1 cellular context compared by ENCODE assay signal in genomic region chr3:112770907-112771306, GRCh38.
TF ChIP-seq lines count a peak whose summit lies in the region.

No MANE protein-coding gene starts in this region.

TF ChIP-seq in H1, 55 proteins besides CTCF, POLR2A, EP300 and RAD21 (continued from another document):
- TF ChIP-seq MAX (IDR thresholded peaks at IDR 0.05), result no peak
- TF ChIP-seq ASH2L (IDR thresholded peaks at IDR 0.05; ENCODE audit: low read length), result no peak
- no peak for TF ChIP-seq CTBP2 (IDR thresholded peaks at IDR 0.05; ENCODE audit: borderline replicate concordance, insufficient read depth, insufficient read length, low read length)
- TF ChIP-seq, protein P1, sequence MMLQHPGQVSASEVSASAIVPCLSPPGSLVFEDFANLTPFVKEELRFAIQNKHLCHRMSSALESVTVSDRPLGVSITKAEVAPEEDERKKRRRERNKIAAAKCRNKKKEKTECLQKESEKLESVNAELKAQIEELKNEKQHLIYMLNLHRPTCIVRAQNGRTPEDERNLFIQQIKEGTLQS (IDR thresholded peaks at IDR 0.05; ENCODE audit: insufficient read depth, low read depth, low read length), result no peak
